Comparison of ENCODE assay signal across 11 cellular contexts in the genomic region with DNA sequence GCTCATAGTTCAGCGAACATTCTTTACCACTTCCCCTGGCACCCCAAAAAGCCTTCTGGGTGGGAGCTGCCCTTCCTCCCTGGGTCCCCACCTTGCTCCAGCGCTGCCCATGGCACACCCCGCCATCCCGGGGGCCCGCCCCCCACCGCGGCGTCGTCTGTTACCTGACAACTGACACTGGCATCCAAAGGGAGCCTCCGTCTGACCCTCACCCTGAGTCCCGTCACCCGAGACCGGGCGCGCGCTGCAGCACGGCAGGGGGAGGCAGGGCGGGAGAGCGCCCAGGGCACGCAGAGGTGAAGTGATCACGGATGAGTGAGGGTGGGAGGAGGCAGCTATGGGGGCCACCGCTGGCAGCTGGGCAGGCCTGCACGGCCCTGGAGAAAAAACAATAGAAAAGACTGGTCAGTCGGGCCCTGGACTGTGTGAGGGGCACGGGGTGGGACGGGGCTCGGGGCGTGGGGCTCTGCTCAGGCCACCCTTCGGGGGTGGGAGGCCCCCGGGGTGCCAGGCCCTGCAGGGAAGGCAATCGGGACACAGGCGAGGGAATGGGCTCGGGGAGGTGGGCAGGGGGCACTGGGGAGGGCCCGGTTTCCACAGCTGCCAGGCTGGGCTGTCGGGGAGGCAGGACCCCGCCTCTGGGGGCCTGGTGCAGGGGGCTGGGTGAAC. TPM values are rescaled to one million over a fixed set of nuclear protein-coding genes. Genes with fewer than 3 reads are reported as not detected.
DNase-seq lines count a peak whose midpoint lies in the region; ATAC-seq and TF ChIP-seq lines count a peak whose summit lies in the region.
"Had no signal": no experiment of that assay in that cellular context is flagged by ENCODE, and none has a peak within 500 bp of the region (broad histone marks: within the 10 kb centered on the region; RNA-seq: fewer than 3 reads in every experiment).

No MANE protein-coding gene starts in this region.

- no peaks in the 10 kb centered on the region for H3K27me3 ChIP-seq in smooth muscle cell (ENCODE audit: low read depth)

- H3K4me2 ChIP-seq in smooth muscle cell: peak overlapping the region; percentile 83

- peaks cover 35% of the 10 kb centered on the region for H3K36me3 Mint-ChIP-seq in activated CD8-positive, alpha-beta memory T cell treated with anti-CD3 and anti-CD28 coated beads, Interleukin-2, amount 10 ng/mL, durations not matched to agents 7 days and 5 days
- peaks cover 5% of the 10 kb centered on the region; the same call in 1 of the 2 replicates for H3K36me3 Mint-ChIP-seq in WTC11

- H3K4me3 ChIP-seq in iPS-11a (ENCODE audit: low read depth, low read length): peak overlapping the region; percentile 17
- H3K4me3 ChIP-seq in smooth muscle cell: peak overlapping the region; percentile 47
- H3K4me3 ChIP-seq: K562 had no signal

- H3K4me3 Mint-ChIP-seq in activated CD8-positive, alpha-beta memory T cell treated with anti-CD3 and anti-CD28 coated beads, Interleukin-2, amount 10 ng/mL, durations not matched to agents 7 days and 5 days: peak overlapping the region; percentile 73
- peak overlapping the region; percentile 65 for H3K4me3 Mint-ChIP-seq in WTC11

- ATAC-seq in activated CD8-positive, alpha-beta memory T cell treated with anti-CD3 and anti-CD28 coated beads, Interleukin-2, amount 10 ng/mL, durations not matched to agents 7 days and 5 days: no peak
- ATAC-seq in WTC11 (peak; percentile 3), GM19324 (IDR thresholded peaks at IDR 0.05; ENCODE audit: low FRiP score, unreplicated experiment) (no peak), HG03460 (IDR thresholded peaks at IDR 0.05; ENCODE audit: unreplicated experiment) (no peak)

- H3K4me1 ChIP-seq in smooth muscle cell (ENCODE audit: low read depth): peaks cover 20% of the 10 kb centered on the region

- peak overlapping the region; percentile 41 for H2AFZ ChIP-seq in smooth muscle cell (ENCODE audit: low read depth)

- CTCF ChIA-PET in activated CD8-positive, alpha-beta memory T cell treated with anti-CD3 and anti-CD28 coated beads, Interleukin-2, amount 10 ng/mL, durations not matched to agents 7 days and 5 days (lab: Charles Lee): interaction anchor here (0.6 to 20.0 kb wide), 23 partner anchors 7 to 1399 kb away, joined by 3 to 395 read pairs (median 5); a partner anchor contains a TSS
- CTCF ChIA-PET in WTC11 (lab: Charles Lee): interaction anchor here (0.6 to 2.9 kb wide), 23 partner anchors 11 to 196 kb away, joined by 3 to 19 read pairs (median 4); no protein-coding TSS in a partner anchor

- no peaks in the 10 kb centered on the region for H3K79me2 ChIP-seq in smooth muscle cell (ENCODE audit: low read depth)

- no peak overlapping the region for H3K9ac ChIP-seq in smooth muscle cell (ENCODE audit: low read depth)

- peaks cover 91% of the 10 kb centered on the region for H3K4me1 Mint-ChIP-seq in activated CD8-positive, alpha-beta memory T cell treated with anti-CD3 and anti-CD28 coated beads, Interleukin-2, amount 10 ng/mL, durations not matched to agents 7 days and 5 days
- H3K4me1 Mint-ChIP-seq in WTC11: peaks cover 65% of the 10 kb centered on the region

- 19% methylated on average over 22 of the region's 36 CpGs for WGBS in smooth muscle cell (ENCODE audit: low lambda C conversion rate)

- no peaks in the 10 kb centered on the region for H3K36me3 ChIP-seq in smooth muscle cell (ENCODE audit: low read depth)

- no peak for DNase-seq in activated CD8-positive, alpha-beta memory T cell treated with anti-CD3 and anti-CD28 coated beads, Interleukin-2, amount 10 ng/mL, durations not matched to agents 7 days and 5 days
- no peak for DNase-seq in activated CD8-positive, alpha-beta memory T cell treated with anti-CD3 and anti-CD28 coated beads, Interleukin-2, amount 50 U/mL, for 4 hours
- DNase-seq in WTC11 (ENCODE audit: low spot score) (no peak), smooth muscle cell (lab: John Stamatoyannopoulos, UW; ENCODE audit: unreplicated experiment) (no peak), anterior cingulate cortex (lab: John Stamatoyannopoulos, UW) (no peak)
- DNase-seq: amniotic stem cell had no signal

- peak overlapping the region; percentile 91 for H3K27ac Mint-ChIP-seq in activated CD8-positive, alpha-beta memory T cell treated with anti-CD3 and anti-CD28 coated beads, Interleukin-2, amount 10 ng/mL, durations not matched to agents 7 days and 5 days
- no peak overlapping the region for H3K27ac Mint-ChIP-seq in WTC11

- H3F3A ChIP-seq in smooth muscle cell (ENCODE audit: low read depth): peaks cover 28% of the 10 kb centered on the region

- no peak for TF ChIP-seq CTCF in WTC11 (IDR thresholded peaks at IDR 0.05)
- no peak for TF ChIP-seq CTCF in smooth muscle cell (IDR thresholded peaks at IDR 0.05; ENCODE audit: borderline replicate concordance, insufficient read depth, poor library complexity, severe bottlenecking)

- no peaks in the 10 kb centered on the region for H4K20me1 ChIP-seq in smooth muscle cell (ENCODE audit: low read depth)

- POLR2A ChIA-PET in WTC11 (lab: Charles Lee): interaction anchor here (0.6 to 1.8 kb wide), 3 partner anchors 13 to 100 kb away, joined by 3 to 10 read pairs (median 4); no protein-coding TSS in a partner anchor

- no peaks in the 10 kb centered on the region for H3K27me3 Mint-ChIP-seq in activated CD8-positive, alpha-beta memory T cell treated with anti-CD3 and anti-CD28 coated beads, Interleukin-2, amount 10 ng/mL, durations not matched to agents 7 days and 5 days
- H3K27me3 Mint-ChIP-seq in WTC11 (ENCODE audit: low read depth): no peaks in the 10 kb centered on the region

- H3K9me3 ChIP-seq in smooth muscle cell (replicated peaks; ENCODE audit: low read depth): no peaks in the 10 kb centered on the region

- no peak overlapping the region for H3K27ac ChIP-seq in smooth muscle cell (ENCODE audit: low read depth)

- no peaks in the 10 kb centered on the region for H3K9me3 Mint-ChIP-seq in activated CD8-positive, alpha-beta memory T cell treated with anti-CD3 and anti-CD28 coated beads, Interleukin-2, amount 10 ng/mL, durations not matched to agents 7 days and 5 days (ENCODE audit: low read depth)
- no peaks in the 10 kb centered on the region for H3K9me3 Mint-ChIP-seq in WTC11
- H3K9me3 Mint-ChIP-seq: neural crest cell had no signal

TF ChIP-seq in WTC11, 78 proteins besides CTCF, POLR2A, EP300 and RAD21 (continues in another document):
- TF ChIP-seq ETV6 (CRISPR knock-in tag; IDR thresholded peaks at IDR 0.05): no peak
- TF ChIP-seq ZNF263 (CRISPR knock-in tag; IDR thresholded peaks at IDR 0.05; ENCODE audit: low read depth): no peak
- TF ChIP-seq, protein P1, sequence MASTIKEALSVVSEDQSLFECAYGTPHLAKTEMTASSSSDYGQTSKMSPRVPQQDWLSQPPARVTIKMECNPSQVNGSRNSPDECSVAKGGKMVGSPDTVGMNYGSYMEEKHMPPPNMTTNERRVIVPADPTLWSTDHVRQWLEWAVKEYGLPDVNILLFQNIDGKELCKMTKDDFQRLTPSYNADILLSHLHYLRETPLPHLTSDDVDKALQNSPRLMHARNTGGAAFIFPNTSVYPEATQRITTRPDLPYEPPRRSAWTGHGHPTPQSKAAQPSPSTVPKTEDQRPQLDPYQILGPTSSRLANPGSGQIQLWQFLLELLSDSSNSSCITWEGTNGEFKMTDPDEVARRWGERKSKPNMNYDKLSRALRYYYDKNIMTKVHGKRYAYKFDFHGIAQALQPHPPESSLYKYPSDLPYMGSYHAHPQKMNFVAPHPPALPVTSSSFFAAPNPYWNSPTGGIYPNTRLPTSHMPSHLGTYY (CRISPR knock-in tag; IDR thresholded peaks at IDR 0.05): no peak
- TF ChIP-seq EMX1 (CRISPR knock-in tag; IDR thresholded peaks at IDR 0.05): no peak
- TF ChIP-seq, protein P2, sequence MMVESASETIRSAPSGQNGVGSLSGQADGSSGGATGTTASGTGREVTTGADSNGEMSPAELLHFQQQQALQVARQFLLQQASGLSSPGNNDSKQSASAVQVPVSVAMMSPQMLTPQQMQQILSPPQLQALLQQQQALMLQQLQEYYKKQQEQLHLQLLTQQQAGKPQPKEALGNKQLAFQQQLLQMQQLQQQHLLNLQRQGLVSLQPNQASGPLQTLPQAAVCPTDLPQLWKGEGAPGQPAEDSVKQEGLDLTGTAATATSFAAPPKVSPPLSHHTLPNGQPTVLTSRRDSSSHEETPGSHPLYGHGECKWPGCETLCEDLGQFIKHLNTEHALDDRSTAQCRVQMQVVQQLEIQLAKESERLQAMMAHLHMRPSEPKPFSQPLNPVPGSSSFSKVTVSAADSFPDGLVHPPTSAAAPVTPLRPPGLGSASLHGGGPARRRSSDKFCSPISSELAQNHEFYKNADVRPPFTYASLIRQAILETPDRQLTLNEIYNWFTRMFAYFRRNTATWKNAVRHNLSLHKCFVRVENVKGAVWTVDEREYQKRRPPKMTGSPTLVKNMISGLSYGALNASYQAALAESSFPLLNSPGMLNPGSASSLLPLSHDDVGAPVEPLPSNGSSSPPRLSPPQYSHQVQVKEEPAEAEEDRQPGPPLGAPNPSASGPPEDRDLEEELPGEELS (CRISPR knock-in tag; IDR thresholded peaks at IDR 0.05): no peak
- TF ChIP-seq, protein P3, sequence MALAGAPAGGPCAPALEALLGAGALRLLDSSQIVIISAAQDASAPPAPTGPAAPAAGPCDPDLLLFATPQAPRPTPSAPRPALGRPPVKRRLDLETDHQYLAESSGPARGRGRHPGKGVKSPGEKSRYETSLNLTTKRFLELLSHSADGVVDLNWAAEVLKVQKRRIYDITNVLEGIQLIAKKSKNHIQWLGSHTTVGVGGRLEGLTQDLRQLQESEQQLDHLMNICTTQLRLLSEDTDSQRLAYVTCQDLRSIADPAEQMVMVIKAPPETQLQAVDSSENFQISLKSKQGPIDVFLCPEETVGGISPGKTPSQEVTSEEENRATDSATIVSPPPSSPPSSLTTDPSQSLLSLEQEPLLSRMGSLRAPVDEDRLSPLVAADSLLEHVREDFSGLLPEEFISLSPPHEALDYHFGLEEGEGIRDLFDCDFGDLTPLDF (CRISPR knock-in tag; IDR thresholded peaks at IDR 0.05): no peak
- TF ChIP-seq MXD4 (CRISPR knock-in tag; IDR thresholded peaks at IDR 0.05; ENCODE audit: borderline replicate concordance): no peak
- TF ChIP-seq, protein P4, sequence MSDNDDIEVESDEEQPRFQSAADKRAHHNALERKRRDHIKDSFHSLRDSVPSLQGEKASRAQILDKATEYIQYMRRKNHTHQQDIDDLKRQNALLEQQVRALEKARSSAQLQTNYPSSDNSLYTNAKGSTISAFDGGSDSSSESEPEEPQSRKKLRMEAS (CRISPR knock-in tag; IDR thresholded peaks at IDR 0.05): no peak
- TF ChIP-seq TEAD4 (CRISPR knock-in tag; IDR thresholded peaks at IDR 0.05): no peak

RNA-seq across cellular contexts. Expression of a gene that starts 40.7 kb away (rescaled TPM):
- 10 to 100 TPM; 53.0 to 66.2 TPM for total RNA-seq in activated CD8-positive, alpha-beta memory T cell treated with anti-CD3 and anti-CD28 coated beads, Interleukin-2, amount 10 ng/mL, durations not matched to agents 7 days and 5 days
- total RNA-seq in WTC11 (2021): 6.7 to 9.1 TPM (median 7.2 TPM) in 3 replicates
- 3.0 and 3.6 TPM in 2 replicates for total RNA-seq in smooth muscle cell
- polyA plus RNA-seq in smooth muscle cell: 0.47 and 0.56 TPM in 2 replicates
- polyA plus RNA-seq: K562 had no signal
